In genomic region chr2:106932644-106933043, GRCh38 we compare ENCODE assay signal across 2 cellular contexts.
TF ChIP-seq lines count a peak whose summit lies in the region.

No MANE protein-coding gene starts in this region.

TF ChIP-seq in GM23338, 12 proteins besides CTCF, POLR2A, EP300 and RAD21:
- no peak for TF ChIP-seq POLR2AphosphoS5 (IDR thresholded peaks at IDR 0.05; ENCODE audit: low read depth)
- TF ChIP-seq ZNF462 (CRISPR knock-in tag; IDR thresholded peaks at IDR 0.05) = no peak
- TF ChIP-seq ZNF331 (CRISPR knock-in tag; IDR thresholded peaks at IDR 0.05; ENCODE audit: low read depth) = no peak
- no peak for TF ChIP-seq ETS1 (IDR thresholded peaks at IDR 0.05)
- no peak for TF ChIP-seq EZH2 (IDR thresholded peaks at IDR 0.05; ENCODE audit: low read depth, unreplicated experiment)
- TF ChIP-seq NANOG (IDR thresholded peaks at IDR 0.05; ENCODE audit: borderline replicate concordance) = no peak
- TF ChIP-seq JUNB (IDR thresholded peaks at IDR 0.05; ENCODE audit: unreplicated experiment) = no peak
- TF ChIP-seq EZH2phosphoT487 (IDR thresholded peaks at IDR 0.05; ENCODE audit: unreplicated experiment) = no peak
- no peak for TF ChIP-seq CREB1 (CRISPR knock-in tag; IDR thresholded peaks at IDR 0.05; ENCODE audit: low read depth)
- no peak for TF ChIP-seq REST (IDR thresholded peaks at IDR 0.05; ENCODE audit: unreplicated experiment)
- no peak for TF ChIP-seq ZNF114 (CRISPR knock-in tag; IDR thresholded peaks at IDR 0.05)
- no peak for TF ChIP-seq STAT1 (IDR thresholded peaks at IDR 0.05; ENCODE audit: unreplicated experiment)

TF ChIP-seq in H1, 55 proteins besides CTCF, POLR2A, EP300 and RAD21:
- TF ChIP-seq HDAC6 (IDR thresholded peaks at IDR 0.05; ENCODE audit: low read depth, low read length) = no peak
- no peak for TF ChIP-seq ATF2 (IDR thresholded peaks at IDR 0.05; ENCODE audit: low read length)
- no peak for TF ChIP-seq JUND (IDR thresholded peaks at IDR 0.05; ENCODE audit: low read length)
- TF ChIP-seq SP2 (IDR thresholded peaks at IDR 0.05; ENCODE audit: low read length) = no peak
- no peak for TF ChIP-seq TBP (IDR thresholded peaks at IDR 0.05; ENCODE audit: low read depth, low read length)
- TF ChIP-seq ATF3 (IDR thresholded peaks at IDR 0.05; ENCODE audit: insufficient read depth, low read depth, low read length) = no peak
- TF ChIP-seq BRCA1 (IDR thresholded peaks at IDR 0.05; ENCODE audit: low read depth, low read length) = no peak
- no peak for TF ChIP-seq SIN3A (conservative IDR thresholded peaks at IDR 0.05 in 1 of 2, IDR thresholded peaks at IDR 0.05 in 1 of 2; ENCODE audit: low read depth in 1 of 2, low read length in 2 of 2)
- no peak for TF ChIP-seq SP1 (IDR thresholded peaks at IDR 0.05; ENCODE audit: low read depth, low read length)
- TF ChIP-seq KDM1A (IDR thresholded peaks at IDR 0.05; ENCODE audit: borderline replicate concordance, low read length) = no peak
- TF ChIP-seq CREB1 (IDR thresholded peaks at IDR 0.05) = no peak
- no peak for TF ChIP-seq BCL11A (IDR thresholded peaks at IDR 0.05; ENCODE audit: low read depth in 2 of 2, low read length in 2 of 2)
- TF ChIP-seq TCF12 (IDR thresholded peaks at IDR 0.05; ENCODE audit: low read depth, low read length) = no peak
- TF ChIP-seq RXRA (IDR thresholded peaks at IDR 0.05; ENCODE audit: insufficient read depth, low read depth, low read length) = no peak
- TF ChIP-seq NRF1 (IDR thresholded peaks at IDR 0.05; ENCODE audit: low read depth, low read length) = no peak
- no peak for TF ChIP-seq NANOG (IDR thresholded peaks at IDR 0.05; ENCODE audit: insufficient read depth, low read depth, low read length, poor library complexity, severe bottlenecking)
- TF ChIP-seq E2F6 (IDR thresholded peaks at IDR 0.05) = no peak
- no peak for TF ChIP-seq HDAC2 (IDR thresholded peaks at IDR 0.05; ENCODE audit: borderline replicate concordance in 1 of 2, low read depth in 2 of 2, low read length in 2 of 2)
- TF ChIP-seq TAF7 (optimal IDR thresholded peaks at IDR 0.05; ENCODE audit: borderline replicate concordance, low read depth, low read length) = no peak
- no peak for TF ChIP-seq SIRT6 (IDR thresholded peaks at IDR 0.05; ENCODE audit: low read length)
